ENCODE assay signal across 14 cellular contexts in genomic region chr2:120395221-120395620, GRCh38. TPM values are rescaled to one million over a fixed set of nuclear protein-coding genes. Genes with fewer than 3 reads are reported as not detected.
DNase-seq lines count a peak whose midpoint lies in the region; ATAC-seq, FAIRE-seq and TF ChIP-seq lines count a peak whose summit lies in the region.
"Had no signal": no experiment of that assay in that cellular context is flagged by ENCODE, and none has a peak within 500 bp of the region (broad histone marks: within the 10 kb centered on the region; RNA-seq: fewer than 3 reads in every experiment).

No MANE protein-coding gene starts in this region.

- CTCF ChIA-PET in A549 (lab: Yijun Ruan, JAX) = interaction anchor here (0.5 to 1.4 kb wide), 6 partner anchors 10 to 754 kb away, joined by 3 to 5 read pairs (median 3); no protein-coding TSS in a partner anchor
- CTCF ChIA-PET in activated CD4-positive, alpha-beta memory T cell treated with anti-CD3 and anti-CD28 coated beads for 36 hours (lab: Charles Lee) = interaction anchor here (0.6 kb wide), 1 partner anchor 9 kb away, joined by 4 read pairs; no protein-coding TSS in a partner anchor

- no peak overlapping the region for H3K4me3 ChIP-seq in A549
- no peak overlapping the region for H3K4me3 ChIP-seq in suprapubic skin

- DNase-seq in A549 (ENCODE audit: low read depth in 1 of 2, low spot score in 1 of 2) = no peak
- peak; percentile 2 for DNase-seq in activated CD4-positive, alpha-beta memory T cell treated with anti-CD3 and anti-CD28 coated beads for 36 hours
- DNase-seq in left lobe of liver (ENCODE audit: low spot score) = peak; percentile 24
- peak; percentile 46 to 62 for DNase-seq in suprapubic skin (ENCODE audit: low spot score in 2 of 2)
- DNase-seq in NCI-H2227 treated with DMSO at 0.1 percent for 48 hours (lab: John Stamatoyannopoulos, UW) = no peak
- DNase-seq in NCI-H526 treated with DMSO at 0.1 percent for 48 hours (lab: John Stamatoyannopoulos, UW) = no peak
- DNase-seq: GF-D8, KBM-7, NCI-H2081 treated with DMSO at 0.1 percent for 48 hours had no signal

- POLR2A ChIA-PET in A549 (lab: Yijun Ruan, JAX) = no interaction called here
- POLR2A ChIA-PET in activated CD4-positive, alpha-beta memory T cell treated with anti-CD3 and anti-CD28 coated beads for 36 hours (lab: Charles Lee) = no interaction called here

- TF ChIP-seq POLR2A in A549 (IDR thresholded peaks at IDR 0.05; ENCODE audit: low read length) (no peak), suprapubic skin (IDR thresholded peaks at IDR 0.05) (no peak)

- TF ChIP-seq RAD21 in A549 (conservative IDR thresholded peaks at IDR 0.05 in 1 of 2, IDR thresholded peaks at IDR 0.05 in 1 of 2) = no peak

- H3K36me3 Mint-ChIP-seq in activated CD4-positive, alpha-beta memory T cell treated with anti-CD3 and anti-CD28 coated beads for 36 hours = no peaks in the 10 kb centered on the region
- H3K36me3 Mint-ChIP-seq: CD8-positive, alpha-beta T cell had no signal

- no peak for TF ChIP-seq CTCF in A549 (IDR thresholded peaks at IDR 0.05)
- no peak for TF ChIP-seq CTCF in suprapubic skin (IDR thresholded peaks at IDR 0.05)

- H3K4me2 ChIP-seq in A549 = no peak overlapping the region; the same call in 1 of the 3 replicates

- peaks cover 51% of the 10 kb centered on the region for H3K4me1 ChIP-seq in A549
- peaks cover 4% of the 10 kb centered on the region for H3K4me1 ChIP-seq in suprapubic skin
- H3K4me1 ChIP-seq: BE2C had no signal

- peaks cover 2% of the 10 kb centered on the region for H3K9me3 Mint-ChIP-seq in activated CD4-positive, alpha-beta memory T cell treated with anti-CD3 and anti-CD28 coated beads for 36 hours
- H3K9me3 Mint-ChIP-seq: CD8-positive, alpha-beta T cell had no signal

- intact Hi-C loops in activated CD4-positive, alpha-beta memory T cell treated with anti-CD3 and anti-CD28 coated beads for 36 hours (cut with micrococcal nuclease) = no loop called here

- H3K27me3 Mint-ChIP-seq in activated CD4-positive, alpha-beta memory T cell treated with anti-CD3 and anti-CD28 coated beads for 36 hours = peaks cover 7% of the 10 kb centered on the region

- no peak overlapping the region for H3K4me3 Mint-ChIP-seq in activated CD4-positive, alpha-beta memory T cell treated with anti-CD3 and anti-CD28 coated beads for 36 hours
- H3K4me3 Mint-ChIP-seq: CD8-positive, alpha-beta T cell had no signal

- H3K27ac Mint-ChIP-seq in activated CD4-positive, alpha-beta memory T cell treated with anti-CD3 and anti-CD28 coated beads for 36 hours = no peak overlapping the region
- H3K27ac Mint-ChIP-seq: CD8-positive, alpha-beta T cell had no signal

- peak overlapping the region; percentile 87 to 98 for H3K27ac ChIP-seq in A549
- H3K27ac ChIP-seq in suprapubic skin = no peak overlapping the region
- H3K27ac ChIP-seq: RWPE1 had no signal

- WGBS in A549 (ENCODE audit: missing lambda C conversion rate) = 98% methylated on average over 15 of the region's 15 CpGs
- 92% methylated on average over 10 of the region's 15 CpGs for WGBS in suprapubic skin

- H3K36me3 ChIP-seq in suprapubic skin = no peaks in the 10 kb centered on the region
- H3K36me3 ChIP-seq: BE2C had no signal

- no peak for ATAC-seq in A549
- no peak for ATAC-seq in left lobe of liver
- ATAC-seq in HG02938 (IDR thresholded peaks at IDR 0.05; ENCODE audit: unreplicated experiment) = no peak
- ATAC-seq in esophagus mucosa = no peak
- ATAC-seq: CD8-positive, alpha-beta T cell had no signal

- no peaks in the 10 kb centered on the region for H3K27me3 ChIP-seq in suprapubic skin
- H3K27me3 ChIP-seq: BE2C had no signal

- no peaks in the 10 kb centered on the region for H3K9me3 ChIP-seq in A549
- no peaks in the 10 kb centered on the region for H3K9me3 ChIP-seq in suprapubic skin
- H3K9me3 ChIP-seq: BE2C had no signal

- FAIRE-seq in A549 (lab: Jason Lieb, UNC) = no peak

- H3K4me1 Mint-ChIP-seq in activated CD4-positive, alpha-beta memory T cell treated with anti-CD3 and anti-CD28 coated beads for 36 hours (ENCODE audit: low read depth) = no peaks in the 10 kb centered on the region

- no peak for TF ChIP-seq EP300 in A549 (IDR thresholded peaks at IDR 0.05)
- no peak for TF ChIP-seq EP300 in suprapubic skin (IDR thresholded peaks at IDR 0.05)

TF ChIP-seq in A549, 52 proteins besides CTCF, POLR2A, EP300 and RAD21:
- 0 out of 2 replicates have a peak, but pooled peaks have one; percentile 13 for TF ChIP-seq MAX (IDR thresholded peaks at IDR 0.05)
- no peak for TF ChIP-seq HMGXB4 (CRISPR knock-in tag; IDR thresholded peaks at IDR 0.05; ENCODE audit: borderline replicate concordance)

RNA-seq across cellular contexts. Expression of gene INHBB, which starts 49.3 kb away (rescaled TPM):
- polyA plus RNA-seq in A549 (2011; rRNA removed) (21.4 and 25.3 TPM in 2 replicates), A549 (2017; fragmentation: RNase III; extraction: RNeasy Plus Mini Kit Qiagen cat#74134 plus additional on column Dnase treatment) (7.2 to 9.3 TPM (median 9.2 TPM) in 3 replicates)
- 14.3 and 17.6 TPM in 2 replicates for polyA plus RNA-seq in A549 (2012; cell fraction: cytosol; rRNA removed)
- 13.8 and 22.1 TPM in 2 replicates for polyA plus RNA-seq in A549 (2012; cell fraction: nucleus; rRNA removed)
- polyA minus RNA-seq in A549 (2011; rRNA and poly(A)+ RNA removed) = 27.5 and 33.4 TPM in 2 replicates
- total RNA-seq in activated CD4-positive, alpha-beta memory T cell treated with anti-CD3 and anti-CD28 coated beads for 36 hours = not detected
- total RNA-seq in left lobe of liver (6.3 TPM), suprapubic skin (10 to 100 TPM; 12.1 to 26.1 (median 18.2) TPM), esophagus mucosa (0.72 TPM)
- total RNA-seq: CD8-positive, alpha-beta T cell had no signal

Comparison
In these comparisons a context has a peak if more than half of its experiments do, and no peak if none do; other contexts are left out.
1. DNase-seq: peak in activated CD4-positive, alpha-beta memory T cell treated with anti-CD3 and anti-CD28 coated beads for 36 hours (single experiment), left lobe of liver (single experiment) and suprapubic skin (2 of 2); none in A549 (0 of 2), NCI-H2227 treated with DMSO at 0.1 percent for 48 hours (single experiment) and NCI-H526 treated with DMSO at 0.1 percent for 48 hours (single experiment).